1 cellular context compared by ENCODE assay signal in genomic region chr12:106227641-106228319, GRCh38.
TF ChIP-seq lines count a peak whose summit lies in the region.

No MANE protein-coding gene starts in this region.

TF ChIP-seq in HepG2, 621 proteins besides CTCF, POLR2A, EP300 and RAD21 (continued from another document and continues in another):
- TF ChIP-seq LBX2 (CRISPR knock-in tag; IDR thresholded peaks at IDR 0.05; ENCODE audit: borderline replicate concordance): no peak
- TF ChIP-seq TRIM22 (IDR thresholded peaks at IDR 0.05): no peak
- no peak for TF ChIP-seq HNRNPH1 (optimal IDR thresholded peaks at IDR 0.05; ENCODE audit: low read depth, low read length)
- TF ChIP-seq ZNF772 (CRISPR knock-in tag; IDR thresholded peaks at IDR 0.05): no peak
- 0 out of 2 replicates have a peak, but pooled peaks have one; percentile 30 for TF ChIP-seq HDAC1 (CRISPR knock-in tag; IDR thresholded peaks at IDR 0.05)
- no peak for TF ChIP-seq TCF7L2 (IDR thresholded peaks at IDR 0.05; ENCODE audit: low read depth, low read length)
- TF ChIP-seq, protein P1, sequence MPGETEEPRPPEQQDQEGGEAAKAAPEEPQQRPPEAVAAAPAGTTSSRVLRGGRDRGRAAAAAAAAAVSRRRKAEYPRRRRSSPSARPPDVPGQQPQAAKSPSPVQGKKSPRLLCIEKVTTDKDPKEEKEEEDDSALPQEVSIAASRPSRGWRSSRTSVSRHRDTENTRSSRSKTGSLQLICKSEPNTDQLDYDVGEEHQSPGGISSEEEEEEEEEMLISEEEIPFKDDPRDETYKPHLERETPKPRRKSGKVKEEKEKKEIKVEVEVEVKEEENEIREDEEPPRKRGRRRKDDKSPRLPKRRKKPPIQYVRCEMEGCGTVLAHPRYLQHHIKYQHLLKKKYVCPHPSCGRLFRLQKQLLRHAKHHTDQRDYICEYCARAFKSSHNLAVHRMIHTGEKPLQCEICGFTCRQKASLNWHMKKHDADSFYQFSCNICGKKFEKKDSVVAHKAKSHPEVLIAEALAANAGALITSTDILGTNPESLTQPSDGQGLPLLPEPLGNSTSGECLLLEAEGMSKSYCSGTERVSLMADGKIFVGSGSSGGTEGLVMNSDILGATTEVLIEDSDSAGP (CRISPR knock-in tag; IDR thresholded peaks at IDR 0.05; ENCODE audit: borderline replicate concordance): no peak
- TF ChIP-seq CBX5 (CRISPR knock-in tag; IDR thresholded peaks at IDR 0.05; ENCODE audit: borderline replicate concordance): 0 out of 2 replicates have a peak, but pooled peaks have one; percentile 36
- no peak for TF ChIP-seq ZNF343 (CRISPR knock-in tag; IDR thresholded peaks at IDR 0.05)
- TF ChIP-seq BHLHE40 (IDR thresholded peaks at IDR 0.05; ENCODE audit: low read length): 0 out of 2 replicates have a peak, but pooled peaks have one; percentile 17
- TF ChIP-seq, protein P2, sequence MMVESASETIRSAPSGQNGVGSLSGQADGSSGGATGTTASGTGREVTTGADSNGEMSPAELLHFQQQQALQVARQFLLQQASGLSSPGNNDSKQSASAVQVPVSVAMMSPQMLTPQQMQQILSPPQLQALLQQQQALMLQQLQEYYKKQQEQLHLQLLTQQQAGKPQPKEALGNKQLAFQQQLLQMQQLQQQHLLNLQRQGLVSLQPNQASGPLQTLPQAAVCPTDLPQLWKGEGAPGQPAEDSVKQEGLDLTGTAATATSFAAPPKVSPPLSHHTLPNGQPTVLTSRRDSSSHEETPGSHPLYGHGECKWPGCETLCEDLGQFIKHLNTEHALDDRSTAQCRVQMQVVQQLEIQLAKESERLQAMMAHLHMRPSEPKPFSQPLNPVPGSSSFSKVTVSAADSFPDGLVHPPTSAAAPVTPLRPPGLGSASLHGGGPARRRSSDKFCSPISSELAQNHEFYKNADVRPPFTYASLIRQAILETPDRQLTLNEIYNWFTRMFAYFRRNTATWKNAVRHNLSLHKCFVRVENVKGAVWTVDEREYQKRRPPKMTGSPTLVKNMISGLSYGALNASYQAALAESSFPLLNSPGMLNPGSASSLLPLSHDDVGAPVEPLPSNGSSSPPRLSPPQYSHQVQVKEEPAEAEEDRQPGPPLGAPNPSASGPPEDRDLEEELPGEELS (CRISPR knock-in tag; IDR thresholded peaks at IDR 0.05): 0 out of 2 replicates have a peak, but pooled peaks have one; percentile 14
- no peak for TF ChIP-seq ISX (CRISPR knock-in tag; conservative IDR thresholded peaks at IDR 0.05)
- TF ChIP-seq, protein P3, sequence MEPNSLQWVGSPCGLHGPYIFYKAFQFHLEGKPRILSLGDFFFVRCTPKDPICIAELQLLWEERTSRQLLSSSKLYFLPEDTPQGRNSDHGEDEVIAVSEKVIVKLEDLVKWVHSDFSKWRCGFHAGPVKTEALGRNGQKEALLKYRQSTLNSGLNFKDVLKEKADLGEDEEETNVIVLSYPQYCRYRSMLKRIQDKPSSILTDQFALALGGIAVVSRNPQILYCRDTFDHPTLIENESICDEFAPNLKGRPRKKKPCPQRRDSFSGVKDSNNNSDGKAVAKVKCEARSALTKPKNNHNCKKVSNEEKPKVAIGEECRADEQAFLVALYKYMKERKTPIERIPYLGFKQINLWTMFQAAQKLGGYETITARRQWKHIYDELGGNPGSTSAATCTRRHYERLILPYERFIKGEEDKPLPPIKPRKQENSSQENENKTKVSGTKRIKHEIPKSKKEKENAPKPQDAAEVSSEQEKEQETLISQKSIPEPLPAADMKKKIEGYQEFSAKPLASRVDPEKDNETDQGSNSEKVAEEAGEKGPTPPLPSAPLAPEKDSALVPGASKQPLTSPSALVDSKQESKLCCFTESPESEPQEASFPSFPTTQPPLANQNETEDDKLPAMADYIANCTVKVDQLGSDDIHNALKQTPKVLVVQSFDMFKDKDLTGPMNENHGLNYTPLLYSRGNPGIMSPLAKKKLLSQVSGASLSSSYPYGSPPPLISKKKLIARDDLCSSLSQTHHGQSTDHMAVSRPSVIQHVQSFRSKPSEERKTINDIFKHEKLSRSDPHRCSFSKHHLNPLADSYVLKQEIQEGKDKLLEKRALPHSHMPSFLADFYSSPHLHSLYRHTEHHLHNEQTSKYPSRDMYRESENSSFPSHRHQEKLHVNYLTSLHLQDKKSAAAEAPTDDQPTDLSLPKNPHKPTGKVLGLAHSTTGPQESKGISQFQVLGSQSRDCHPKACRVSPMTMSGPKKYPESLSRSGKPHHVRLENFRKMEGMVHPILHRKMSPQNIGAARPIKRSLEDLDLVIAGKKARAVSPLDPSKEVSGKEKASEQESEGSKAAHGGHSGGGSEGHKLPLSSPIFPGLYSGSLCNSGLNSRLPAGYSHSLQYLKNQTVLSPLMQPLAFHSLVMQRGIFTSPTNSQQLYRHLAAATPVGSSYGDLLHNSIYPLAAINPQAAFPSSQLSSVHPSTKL (CRISPR knock-in tag; IDR thresholded peaks at IDR 0.05): peak; percentile 45
- no peak for TF ChIP-seq ATF7-NPFF (CRISPR knock-in tag; IDR thresholded peaks at IDR 0.05; ENCODE audit: low read depth)
- TF ChIP-seq HOXD1 (CRISPR knock-in tag; IDR thresholded peaks at IDR 0.05): no peak
- TF ChIP-seq ZNF883 (CRISPR knock-in tag; IDR thresholded peaks at IDR 0.05; ENCODE audit: not compliant biosample characterization): no peak
- TF ChIP-seq NCOA5 (CRISPR knock-in tag; IDR thresholded peaks at IDR 0.05): no peak
- TF ChIP-seq RFX5 (IDR thresholded peaks at IDR 0.05; ENCODE audit: low read depth, low read length): no peak
- no peak for TF ChIP-seq ZFP1 (CRISPR knock-in tag; IDR thresholded peaks at IDR 0.05)
- TF ChIP-seq, protein P4, sequence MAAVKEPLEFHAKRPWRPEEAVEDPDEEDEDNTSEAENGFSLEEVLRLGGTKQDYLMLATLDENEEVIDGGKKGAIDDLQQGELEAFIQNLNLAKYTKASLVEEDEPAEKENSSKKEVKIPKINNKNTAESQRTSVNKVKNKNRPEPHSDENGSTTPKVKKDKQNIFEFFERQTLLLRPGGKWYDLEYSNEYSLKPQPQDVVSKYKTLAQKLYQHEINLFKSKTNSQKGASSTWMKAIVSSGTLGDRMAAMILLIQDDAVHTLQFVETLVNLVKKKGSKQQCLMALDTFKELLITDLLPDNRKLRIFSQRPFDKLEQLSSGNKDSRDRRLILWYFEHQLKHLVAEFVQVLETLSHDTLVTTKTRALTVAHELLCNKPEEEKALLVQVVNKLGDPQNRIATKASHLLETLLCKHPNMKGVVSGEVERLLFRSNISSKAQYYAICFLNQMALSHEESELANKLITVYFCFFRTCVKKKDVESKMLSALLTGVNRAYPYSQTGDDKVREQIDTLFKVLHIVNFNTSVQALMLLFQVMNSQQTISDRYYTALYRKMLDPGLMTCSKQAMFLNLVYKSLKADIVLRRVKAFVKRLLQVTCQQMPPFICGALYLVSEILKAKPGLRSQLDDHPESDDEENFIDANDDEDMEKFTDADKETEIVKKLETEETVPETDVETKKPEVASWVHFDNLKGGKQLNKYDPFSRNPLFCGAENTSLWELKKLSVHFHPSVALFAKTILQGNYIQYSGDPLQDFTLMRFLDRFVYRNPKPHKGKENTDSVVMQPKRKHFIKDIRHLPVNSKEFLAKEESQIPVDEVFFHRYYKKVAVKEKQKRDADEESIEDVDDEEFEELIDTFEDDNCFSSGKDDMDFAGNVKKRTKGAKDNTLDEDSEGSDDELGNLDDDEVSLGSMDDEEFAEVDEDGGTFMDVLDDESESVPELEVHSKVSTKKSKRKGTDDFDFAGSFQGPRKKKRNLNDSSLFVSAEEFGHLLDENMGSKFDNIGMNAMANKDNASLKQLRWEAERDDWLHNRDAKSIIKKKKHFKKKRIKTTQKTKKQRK (IDR thresholded peaks at IDR 0.05; ENCODE audit: low read length): no peak
- no peak for TF ChIP-seq TEAD3 (CRISPR knock-in tag; optimal IDR thresholded peaks at IDR 0.05; ENCODE audit: borderline replicate concordance)
- no peak for TF ChIP-seq ZNF10 (CRISPR knock-in tag; IDR thresholded peaks at IDR 0.05; ENCODE audit: borderline replicate concordance, low read depth)
- no peak for TF ChIP-seq CHCHD3 (CRISPR knock-in tag; IDR thresholded peaks at IDR 0.05)
- no peak for TF ChIP-seq ZBTB1 (CRISPR knock-in tag; IDR thresholded peaks at IDR 0.05; ENCODE audit: borderline replicate concordance)
- TF ChIP-seq, protein P5, sequence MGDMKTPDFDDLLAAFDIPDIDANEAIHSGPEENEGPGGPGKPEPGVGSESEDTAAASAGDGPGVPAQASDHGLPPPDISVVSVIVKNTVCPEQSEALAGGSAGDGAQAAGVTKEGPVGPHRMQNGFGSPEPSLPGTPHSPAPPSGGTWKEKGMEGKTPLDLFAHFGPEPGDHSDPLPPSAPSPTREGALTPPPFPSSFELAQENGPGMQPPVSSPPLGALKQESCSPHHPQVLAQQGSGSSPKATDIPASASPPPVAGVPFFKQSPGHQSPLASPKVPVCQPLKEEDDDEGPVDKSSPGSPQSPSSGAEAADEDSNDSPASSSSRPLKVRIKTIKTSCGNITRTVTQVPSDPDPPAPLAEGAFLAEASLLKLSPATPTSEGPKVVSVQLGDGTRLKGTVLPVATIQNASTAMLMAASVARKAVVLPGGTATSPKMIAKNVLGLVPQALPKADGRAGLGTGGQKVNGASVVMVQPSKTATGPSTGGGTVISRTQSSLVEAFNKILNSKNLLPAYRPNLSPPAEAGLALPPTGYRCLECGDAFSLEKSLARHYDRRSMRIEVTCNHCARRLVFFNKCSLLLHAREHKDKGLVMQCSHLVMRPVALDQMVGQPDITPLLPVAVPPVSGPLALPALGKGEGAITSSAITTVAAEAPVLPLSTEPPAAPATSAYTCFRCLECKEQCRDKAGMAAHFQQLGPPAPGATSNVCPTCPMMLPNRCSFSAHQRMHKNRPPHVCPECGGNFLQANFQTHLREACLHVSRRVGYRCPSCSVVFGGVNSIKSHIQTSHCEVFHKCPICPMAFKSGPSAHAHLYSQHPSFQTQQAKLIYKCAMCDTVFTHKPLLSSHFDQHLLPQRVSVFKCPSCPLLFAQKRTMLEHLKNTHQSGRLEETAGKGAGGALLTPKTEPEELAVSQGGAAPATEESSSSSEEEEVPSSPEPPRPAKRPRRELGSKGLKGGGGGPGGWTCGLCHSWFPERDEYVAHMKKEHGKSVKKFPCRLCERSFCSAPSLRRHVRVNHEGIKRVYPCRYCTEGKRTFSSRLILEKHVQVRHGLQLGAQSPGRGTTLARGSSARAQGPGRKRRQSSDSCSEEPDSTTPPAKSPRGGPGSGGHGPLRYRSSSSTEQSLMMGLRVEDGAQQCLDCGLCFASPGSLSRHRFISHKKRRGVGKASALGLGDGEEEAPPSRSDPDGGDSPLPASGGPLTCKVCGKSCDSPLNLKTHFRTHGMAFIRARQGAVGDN (CRISPR knock-in tag; IDR thresholded peaks at IDR 0.05): peak; percentile 51
- TF ChIP-seq, protein P6, sequence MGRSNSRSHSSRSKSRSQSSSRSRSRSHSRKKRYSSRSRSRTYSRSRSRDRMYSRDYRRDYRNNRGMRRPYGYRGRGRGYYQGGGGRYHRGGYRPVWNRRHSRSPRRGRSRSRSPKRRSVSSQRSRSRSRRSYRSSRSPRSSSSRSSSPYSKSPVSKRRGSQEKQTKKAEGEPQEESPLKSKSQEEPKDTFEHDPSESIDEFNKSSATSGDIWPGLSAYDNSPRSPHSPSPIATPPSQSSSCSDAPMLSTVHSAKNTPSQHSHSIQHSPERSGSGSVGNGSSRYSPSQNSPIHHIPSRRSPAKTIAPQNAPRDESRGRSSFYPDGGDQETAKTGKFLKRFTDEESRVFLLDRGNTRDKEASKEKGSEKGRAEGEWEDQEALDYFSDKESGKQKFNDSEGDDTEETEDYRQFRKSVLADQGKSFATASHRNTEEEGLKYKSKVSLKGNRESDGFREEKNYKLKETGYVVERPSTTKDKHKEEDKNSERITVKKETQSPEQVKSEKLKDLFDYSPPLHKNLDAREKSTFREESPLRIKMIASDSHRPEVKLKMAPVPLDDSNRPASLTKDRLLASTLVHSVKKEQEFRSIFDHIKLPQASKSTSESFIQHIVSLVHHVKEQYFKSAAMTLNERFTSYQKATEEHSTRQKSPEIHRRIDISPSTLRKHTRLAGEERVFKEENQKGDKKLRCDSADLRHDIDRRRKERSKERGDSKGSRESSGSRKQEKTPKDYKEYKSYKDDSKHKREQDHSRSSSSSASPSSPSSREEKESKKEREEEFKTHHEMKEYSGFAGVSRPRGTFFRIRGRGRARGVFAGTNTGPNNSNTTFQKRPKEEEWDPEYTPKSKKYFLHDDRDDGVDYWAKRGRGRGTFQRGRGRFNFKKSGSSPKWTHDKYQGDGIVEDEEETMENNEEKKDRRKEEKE (IDR thresholded peaks at IDR 0.05): no peak
- TF ChIP-seq CEBPB (IDR thresholded peaks at IDR 0.05; ENCODE audit: borderline replicate concordance, low read depth, low read length): peak; percentile 89
- no peak for TF ChIP-seq MAZ (IDR thresholded peaks at IDR 0.05; ENCODE audit: borderline replicate concordance, low read depth, low read length)
- 0 out of 2 replicates have a peak, but pooled peaks have one; percentile 25 for TF ChIP-seq MAZ (CRISPR knock-in tag; IDR thresholded peaks at IDR 0.05; ENCODE audit: low read depth)
- no peak for TF ChIP-seq ZNF512B (CRISPR knock-in tag; IDR thresholded peaks at IDR 0.05; ENCODE audit: borderline replicate concordance)
- no peak for TF ChIP-seq ATF5 (CRISPR knock-in tag; IDR thresholded peaks at IDR 0.05; ENCODE audit: low read depth)
